Comparison of ENCODE assay signal across 18 cellular contexts in the genomic region with DNA sequence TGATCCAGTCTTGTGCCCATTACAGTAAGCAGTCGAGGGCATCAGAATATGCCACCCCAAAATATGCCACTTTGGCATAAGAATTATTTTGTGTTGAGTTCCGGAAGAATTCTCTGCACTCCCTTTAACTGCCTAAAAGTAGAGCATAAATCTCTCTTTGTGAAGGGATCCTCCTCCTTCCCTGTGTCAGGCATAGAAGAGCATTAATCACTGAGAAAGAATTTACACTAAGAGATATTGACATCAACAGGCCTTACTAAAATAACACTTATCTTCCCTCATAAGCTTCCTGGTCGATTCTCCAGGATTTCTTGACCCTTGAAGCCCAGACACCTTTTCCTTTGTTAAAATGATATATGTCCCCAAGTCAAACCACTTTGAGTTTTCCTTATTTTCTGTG.
"Had no signal": no experiment of that assay in that cellular context is flagged by ENCODE, and none has a peak within 500 bp of the region (broad histone marks: within the 10 kb centered on the region; RNA-seq: fewer than 3 reads in every experiment).

No MANE protein-coding gene starts in this region.

- H3K4me3 Mint-ChIP-seq: immature natural killer cell; natural killer cell; stimulated activated naive CD8-positive, alpha-beta T cell treated with anti-CD3 and anti-CD28 coated beads, Interleukin-15, amount 100 ng/mL, for 72 hours; T-helper 2 cell treated with Interferon-gamma antibody and Interleukin-4, amounts not matched to agents 5 μg/mL and 100 μg/mL, for 36 hours; type B pancreatic cell had no signal

- DNase-seq: activated CD4-positive, alpha-beta T cell treated with anti-CD3 and anti-CD28 coated beads, Interleukin-2, amount 50 U/mL, for 1 hour; activated CD4-positive, CD25-positive, alpha-beta regulatory T cell; activated CD8-positive, alpha-beta memory T cell treated with anti-CD3 and anti-CD28 coated beads for 24 hours; activated naive CD4-positive, alpha-beta T cell; anterior cingulate cortex; foreskin melanocyte; heart left ventricle; immature natural killer cell; natural killer cell; SJCRH30; small intestine; stimulated activated naive CD8-positive, alpha-beta T cell treated with anti-CD3 and anti-CD28 coated beads, Interleukin-15, amount 100 ng/mL, for 72 hours had no signal

- H3K36me3 ChIP-seq: cardiac muscle cell, heart left ventricle, right atrium auricular region, SJCRH30 had no signal

- H3K4me1 ChIP-seq: heart left ventricle, right atrium auricular region, SJCRH30 had no signal

- H3K36me3 Mint-ChIP-seq: immature natural killer cell, natural killer cell, type B pancreatic cell had no signal

- H3K27me3 ChIP-seq: cardiac muscle cell, right atrium auricular region had no signal

- FAIRE-seq: colon, small intestine had no signal

- H3K4me3 ChIP-seq: cardiac muscle cell, heart left ventricle, right atrium auricular region, SJCRH30 had no signal

- H3K4me1 Mint-ChIP-seq: immature natural killer cell; natural killer cell; stimulated activated naive CD8-positive, alpha-beta T cell treated with anti-CD3 and anti-CD28 coated beads, Interleukin-15, amount 100 ng/mL, for 72 hours had no signal

- ATAC-seq: heart left ventricle; left lobe of liver; natural killer cell; stimulated activated naive CD8-positive, alpha-beta T cell treated with anti-CD3 and anti-CD28 coated beads, Interleukin-15, amount 100 ng/mL, for 72 hours had no signal

- H3K27ac Mint-ChIP-seq: immature natural killer cell; natural killer cell; stimulated activated naive CD8-positive, alpha-beta T cell treated with anti-CD3 and anti-CD28 coated beads, Interleukin-15, amount 100 ng/mL, for 72 hours; T-helper 2 cell treated with Interferon-gamma antibody and Interleukin-4, amounts not matched to agents 5 μg/mL and 100 μg/mL, for 36 hours; type B pancreatic cell had no signal

- H3K9me3 ChIP-seq: heart left ventricle, right atrium auricular region, SJCRH30 had no signal

- H3K27me3 Mint-ChIP-seq: stimulated activated naive CD8-positive, alpha-beta T cell treated with anti-CD3 and anti-CD28 coated beads, Interleukin-15, amount 100 ng/mL, for 72 hours had no signal

- H3K9me3 Mint-ChIP-seq: stimulated activated naive CD8-positive, alpha-beta T cell treated with anti-CD3 and anti-CD28 coated beads, Interleukin-15, amount 100 ng/mL, for 72 hours; T-helper 2 cell treated with Interferon-gamma antibody and Interleukin-4, amounts not matched to agents 5 μg/mL and 100 μg/mL, for 36 hours; type B pancreatic cell had no signal

- H3K27ac ChIP-seq: cardiac muscle cell, heart left ventricle, right atrium auricular region, SJCRH30 had no signal
